Comparison of ENCODE assay signal across 1 cellular context in genomic region chr21:46182548-46183336, GRCh38.
A peak's percentile ranks its signal among the peaks of the same experiment; 100 is the strongest.
TF ChIP-seq lines count a peak whose summit lies in the region.

No MANE protein-coding gene starts in this region.

TF ChIP-seq in K562, 482 proteins besides CTCF, POLR2A, EP300 and RAD21 (continued from another document and continues in another):
- no peak for TF ChIP-seq NUFIP1 (IDR thresholded peaks at IDR 0.05; ENCODE audit: partially characterized antibody)
- TF ChIP-seq, protein P1, sequence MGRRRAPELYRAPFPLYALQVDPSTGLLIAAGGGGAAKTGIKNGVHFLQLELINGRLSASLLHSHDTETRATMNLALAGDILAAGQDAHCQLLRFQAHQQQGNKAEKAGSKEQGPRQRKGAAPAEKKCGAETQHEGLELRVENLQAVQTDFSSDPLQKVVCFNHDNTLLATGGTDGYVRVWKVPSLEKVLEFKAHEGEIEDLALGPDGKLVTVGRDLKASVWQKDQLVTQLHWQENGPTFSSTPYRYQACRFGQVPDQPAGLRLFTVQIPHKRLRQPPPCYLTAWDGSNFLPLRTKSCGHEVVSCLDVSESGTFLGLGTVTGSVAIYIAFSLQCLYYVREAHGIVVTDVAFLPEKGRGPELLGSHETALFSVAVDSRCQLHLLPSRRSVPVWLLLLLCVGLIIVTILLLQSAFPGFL (CRISPR knock-in tag; IDR thresholded peaks at IDR 0.05) = no peak
- TF ChIP-seq ZNF140 (CRISPR knock-in tag; IDR thresholded peaks at IDR 0.05) = no peak
- TF ChIP-seq SRSF7 (optimal IDR thresholded peaks at IDR 0.05; ENCODE audit: low read depth, low read length) = no peak
- no peak for TF ChIP-seq TRIM24 (IDR thresholded peaks at IDR 0.05)
- TF ChIP-seq ZNF354B (CRISPR knock-in tag; IDR thresholded peaks at IDR 0.05) = no peak
- TF ChIP-seq TEAD1 (CRISPR knock-in tag; IDR thresholded peaks at IDR 0.05) = no peak
- no peak for TF ChIP-seq BRD4 (IDR thresholded peaks at IDR 0.05)
- TF ChIP-seq SREBF1 (IDR thresholded peaks at IDR 0.05; ENCODE audit: borderline replicate concordance, low read depth, low read length) = no peak
- TF ChIP-seq CREB5 (CRISPR knock-in tag; IDR thresholded peaks at IDR 0.05) = no peak
- TF ChIP-seq BRD9 (IDR thresholded peaks at IDR 0.05; ENCODE audit: low read depth, partially characterized antibody) = no peak
- no peak for TF ChIP-seq PTRF (tag; IDR thresholded peaks at IDR 0.05)
- TF ChIP-seq KDM4B (IDR thresholded peaks at IDR 0.05; ENCODE audit: borderline replicate concordance in 2 of 2, low read depth in 1 of 2) = no peak
- peak; percentile 92; the same call in 1 of the 2 replicates for TF ChIP-seq KAT7 (CRISPR knock-in tag; IDR thresholded peaks at IDR 0.05; ENCODE audit: borderline replicate concordance)
- no peak for TF ChIP-seq ZNF274 (IDR thresholded peaks at IDR 0.05; ENCODE audit: borderline replicate concordance, low read depth, low read length)
- no peak for TF ChIP-seq BRCA1 (IDR thresholded peaks at IDR 0.05)
- no peak for TF ChIP-seq BRCA1 (CRISPR knock-in tag; IDR thresholded peaks at IDR 0.05)
- TF ChIP-seq RBM22 (IDR thresholded peaks at IDR 0.05; ENCODE audit: low read depth, low read length, poor library complexity, severe bottlenecking) = no peak
- no peak for TF ChIP-seq TRIM28 (IDR thresholded peaks at IDR 0.05)
- no peak for TF ChIP-seq YY1 (IDR thresholded peaks at IDR 0.05; ENCODE audit: borderline replicate concordance in 1 of 3, control insufficient read depth in 1 of 3, extremely low read depth in 1 of 3, insufficient read depth in 3 of 3, insufficient read length in 1 of 3, insufficient replicate concordance in 2 of 3, low read depth in 1 of 3, low read length in 2 of 3)
- no peak for TF ChIP-seq YBX1 (IDR thresholded peaks at IDR 0.05)
- TF ChIP-seq EZH2 (IDR thresholded peaks at IDR 0.05; ENCODE audit: borderline replicate concordance, low read depth, low read length) = no peak
- no peak for TF ChIP-seq CBX3 (IDR thresholded peaks at IDR 0.05; ENCODE audit: borderline replicate concordance in 1 of 2, low read length in 2 of 2)
- TF ChIP-seq ATF1 (CRISPR knock-in tag; IDR thresholded peaks at IDR 0.05) = no peak
- TF ChIP-seq ATF1 (tag; IDR thresholded peaks at IDR 0.05) = peak; percentile 64; the same call in 1 of the 2 replicates
- no peak for TF ChIP-seq ZBTB8A (IDR thresholded peaks at IDR 0.05; ENCODE audit: partially characterized antibody)
- no peak for TF ChIP-seq SMAD3 (CRISPR knock-in tag; conservative IDR thresholded peaks at IDR 0.05)
- TF ChIP-seq, protein P2, sequence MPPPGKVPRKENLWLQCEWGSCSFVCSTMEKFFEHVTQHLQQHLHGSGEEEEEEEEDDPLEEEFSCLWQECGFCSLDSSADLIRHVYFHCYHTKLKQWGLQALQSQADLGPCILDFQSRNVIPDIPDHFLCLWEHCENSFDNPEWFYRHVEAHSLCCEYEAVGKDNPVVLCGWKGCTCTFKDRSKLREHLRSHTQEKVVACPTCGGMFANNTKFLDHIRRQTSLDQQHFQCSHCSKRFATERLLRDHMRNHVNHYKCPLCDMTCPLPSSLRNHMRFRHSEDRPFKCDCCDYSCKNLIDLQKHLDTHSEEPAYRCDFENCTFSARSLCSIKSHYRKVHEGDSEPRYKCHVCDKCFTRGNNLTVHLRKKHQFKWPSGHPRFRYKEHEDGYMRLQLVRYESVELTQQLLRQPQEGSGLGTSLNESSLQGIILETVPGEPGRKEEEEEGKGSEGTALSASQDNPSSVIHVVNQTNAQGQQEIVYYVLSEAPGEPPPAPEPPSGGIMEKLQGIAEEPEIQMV (tag; conservative IDR thresholded peaks at IDR 0.05; ENCODE audit: low read depth) = no peak
- TF ChIP-seq FOSL1 (tag; conservative IDR thresholded peaks at IDR 0.05) = no peak
- TF ChIP-seq ZNF133 (CRISPR knock-in tag; IDR thresholded peaks at IDR 0.05) = no peak
- no peak for TF ChIP-seq HMG20B (CRISPR knock-in tag; IDR thresholded peaks at IDR 0.05)
- no peak for TF ChIP-seq ZNF41 (CRISPR knock-in tag; conservative IDR thresholded peaks at IDR 0.05)
- no peak for TF ChIP-seq ZBED1 (IDR thresholded peaks at IDR 0.05)
- TF ChIP-seq MXI1 (IDR thresholded peaks at IDR 0.05; ENCODE audit: low read depth, low read length) = no peak
- TF ChIP-seq ZNF165 (CRISPR knock-in tag; IDR thresholded peaks at IDR 0.05; ENCODE audit: borderline replicate concordance) = no peak
- TF ChIP-seq MTA3 (IDR thresholded peaks at IDR 0.05; ENCODE audit: borderline replicate concordance) = 0 out of 2 replicates have a peak, but pooled peaks have one; percentile 32
- TF ChIP-seq ZNF24 (IDR thresholded peaks at IDR 0.05) = no peak
- no peak for TF ChIP-seq BCOR (IDR thresholded peaks at IDR 0.05)
- TF ChIP-seq CUX1 (CRISPR knock-in tag; IDR thresholded peaks at IDR 0.05) = no peak
- no peak for TF ChIP-seq POLR3A (IDR thresholded peaks at IDR 0.05; ENCODE audit: borderline replicate concordance, extremely low read depth, insufficient read depth, insufficient read length)
- 0 out of 2 replicates have a peak, but pooled peaks have one; percentile 16 for TF ChIP-seq POLR2G (IDR thresholded peaks at IDR 0.05; ENCODE audit: low read depth, low read length)
- 0 out of 2 replicates have a peak, but pooled peaks have one; percentile 2 for TF ChIP-seq ZNF511 (CRISPR knock-in tag; IDR thresholded peaks at IDR 0.05)
- TF ChIP-seq BHLHE40 (IDR thresholded peaks at IDR 0.05; ENCODE audit: low read length) = no peak
- TF ChIP-seq ETS2 (tag; IDR thresholded peaks at IDR 0.05; ENCODE audit: borderline replicate concordance, poor library complexity, severe bottlenecking) = no peak
- no peak for TF ChIP-seq MTA1 (IDR thresholded peaks at IDR 0.05; ENCODE audit: borderline replicate concordance)
- TF ChIP-seq ZNF785 (CRISPR knock-in tag; IDR thresholded peaks at IDR 0.05) = no peak
- 0 out of 2 replicates have a peak, but pooled peaks have one; percentile 20 for TF ChIP-seq ZNF224 (CRISPR knock-in tag; IDR thresholded peaks at IDR 0.05)
- TF ChIP-seq, protein P3, sequence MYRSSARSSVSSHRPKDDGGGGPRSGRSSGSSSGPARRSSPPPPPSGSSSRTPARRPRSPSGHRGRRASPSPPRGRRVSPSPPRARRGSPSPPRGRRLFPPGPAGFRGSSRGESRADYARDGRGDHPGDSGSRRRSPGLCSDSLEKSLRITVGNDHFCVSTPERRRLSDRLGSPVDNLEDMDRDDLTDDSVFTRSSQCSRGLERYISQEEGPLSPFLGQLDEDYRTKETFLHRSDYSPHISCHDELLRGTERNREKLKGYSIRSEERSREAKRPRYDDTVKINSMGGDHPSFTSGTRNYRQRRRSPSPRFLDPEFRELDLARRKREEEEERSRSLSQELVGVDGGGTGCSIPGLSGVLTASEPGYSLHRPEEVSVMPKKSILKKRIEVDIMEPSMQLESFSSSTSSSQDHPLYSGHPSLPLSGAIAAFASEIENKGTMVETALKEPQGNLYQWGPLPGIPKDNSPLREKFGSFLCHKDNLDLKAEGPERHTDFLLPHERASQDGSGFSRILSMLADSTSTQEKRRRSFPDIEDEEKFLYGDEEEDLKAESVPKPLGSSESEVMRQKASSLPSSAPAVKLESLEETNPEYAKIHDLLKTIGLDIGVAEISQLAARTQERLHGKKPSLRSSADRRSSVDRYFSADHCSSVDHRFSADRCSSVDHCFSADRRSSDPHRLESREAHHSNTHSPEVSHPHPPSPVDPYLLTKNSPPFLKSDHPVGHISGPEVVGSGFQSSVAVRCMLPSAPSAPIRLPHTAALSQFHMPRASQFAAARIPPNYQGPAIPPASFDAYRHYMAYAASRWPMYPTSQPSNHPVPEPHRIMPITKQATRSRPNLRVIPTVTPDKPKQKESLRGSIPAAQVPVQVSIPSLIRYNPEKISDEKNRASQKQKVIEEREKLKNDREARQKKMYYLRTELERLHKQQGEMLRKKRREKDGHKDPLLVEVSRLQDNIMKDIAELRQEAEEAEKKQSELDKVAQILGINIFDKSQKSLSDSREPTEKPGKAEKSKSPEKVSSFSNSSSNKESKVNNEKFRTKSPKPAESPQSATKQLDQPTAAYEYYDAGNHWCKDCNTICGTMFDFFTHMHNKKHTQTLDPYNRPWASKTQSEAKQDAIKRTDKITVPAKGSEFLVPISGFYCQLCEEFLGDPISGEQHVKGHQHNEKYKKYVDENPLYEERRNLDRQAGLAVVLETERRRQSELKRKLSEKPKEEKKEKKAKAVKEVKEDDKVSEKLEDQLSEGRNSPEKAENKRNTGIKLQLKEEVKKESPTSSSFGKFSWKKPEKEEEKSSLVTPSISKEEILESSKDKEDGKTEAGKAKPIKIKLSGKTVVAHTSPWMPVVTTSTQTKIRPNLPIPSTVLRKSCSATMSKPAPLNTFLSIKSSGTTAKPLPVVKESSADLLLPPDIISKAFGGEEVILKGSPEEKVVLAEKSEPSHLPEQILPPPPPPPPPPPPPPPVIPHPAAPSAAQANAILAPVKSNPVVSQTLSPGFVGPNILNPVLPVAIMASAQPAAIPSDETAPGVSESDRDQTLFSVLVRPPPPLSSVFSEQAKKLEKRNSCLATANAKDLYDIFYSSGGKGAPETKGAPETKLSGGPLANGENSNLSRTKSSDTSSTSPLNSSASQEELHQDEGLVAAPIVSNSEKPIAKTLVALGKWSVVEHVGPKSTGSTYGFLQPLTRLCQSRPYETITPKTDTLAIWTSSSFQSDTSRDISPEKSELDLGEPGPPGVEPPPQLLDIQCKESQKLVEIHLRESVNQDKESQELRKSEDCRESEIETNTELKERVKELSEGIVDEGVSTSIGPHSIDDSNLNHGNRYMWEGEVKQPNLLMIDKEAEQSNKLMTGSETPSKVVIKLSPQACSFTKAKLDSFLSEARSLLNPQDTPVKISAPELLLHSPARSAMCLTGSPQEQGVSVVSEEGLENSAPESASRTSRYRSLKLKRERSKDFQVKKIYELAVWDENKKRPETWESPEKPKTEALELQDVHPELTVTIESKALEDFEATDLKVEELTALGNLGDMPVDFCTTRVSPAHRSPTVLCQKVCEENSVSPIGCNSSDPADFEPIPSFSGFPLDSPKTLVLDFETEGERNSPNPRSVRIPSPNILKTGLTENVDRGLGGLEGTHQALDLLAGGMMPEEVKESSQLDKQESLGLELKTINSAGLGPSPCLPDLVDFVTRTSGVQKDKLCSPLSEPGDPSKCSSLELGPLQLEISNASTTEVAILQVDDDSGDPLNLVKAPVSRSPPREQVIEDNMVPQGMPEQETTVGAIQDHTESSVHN (IDR thresholded peaks at IDR 0.05; ENCODE audit: borderline replicate concordance in 1 of 2, low read depth in 1 of 2) = no peak
